Comparison of ENCODE assay signal across 1 cellular context in genomic region chr1:76209648-76210047, GRCh38.
TF ChIP-seq lines count a peak whose summit lies in the region.

No MANE protein-coding gene starts in this region.

TF ChIP-seq in HEK293, 187 proteins besides CTCF, POLR2A, EP300 and RAD21 (continued from another document):
- TF ChIP-seq ZBTB44 (tag by site-specific recombination; IDR thresholded peaks at IDR 0.05) = 0 out of 2 replicates have a peak, but pooled peaks have one; percentile 7
- TF ChIP-seq ZNF623 (tag by site-specific recombination; IDR thresholded peaks at IDR 0.05) = no peak
- no peak for TF ChIP-seq ZNF248 (tag by site-specific recombination; IDR thresholded peaks at IDR 0.05)
- no peak for TF ChIP-seq ZNF555 (tag by site-specific recombination; conservative IDR thresholded peaks at IDR 0.05)
- no peak for TF ChIP-seq ZNF146 (tag by site-specific recombination; IDR thresholded peaks at IDR 0.05)
- TF ChIP-seq ZNF629 (tag by site-specific recombination; IDR thresholded peaks at IDR 0.05) = no peak
- TF ChIP-seq ZNF202 (tag by site-specific recombination; IDR thresholded peaks at IDR 0.05; ENCODE audit: borderline replicate concordance) = no peak
- no peak for TF ChIP-seq ZFP37 (tag by site-specific recombination; IDR thresholded peaks at IDR 0.05)
- TF ChIP-seq TCF7L2 (IDR thresholded peaks at IDR 0.05; ENCODE audit: borderline replicate concordance, low read depth, low read length) = no peak
- no peak for TF ChIP-seq ZNF114 (tag by site-specific recombination; IDR thresholded peaks at IDR 0.05)
- TF ChIP-seq ZNF792 (tag by site-specific recombination; IDR thresholded peaks at IDR 0.05) = no peak
- TF ChIP-seq ZNF449 (tag by site-specific recombination; IDR thresholded peaks at IDR 0.05) = no peak
